In the genomic region with DNA sequence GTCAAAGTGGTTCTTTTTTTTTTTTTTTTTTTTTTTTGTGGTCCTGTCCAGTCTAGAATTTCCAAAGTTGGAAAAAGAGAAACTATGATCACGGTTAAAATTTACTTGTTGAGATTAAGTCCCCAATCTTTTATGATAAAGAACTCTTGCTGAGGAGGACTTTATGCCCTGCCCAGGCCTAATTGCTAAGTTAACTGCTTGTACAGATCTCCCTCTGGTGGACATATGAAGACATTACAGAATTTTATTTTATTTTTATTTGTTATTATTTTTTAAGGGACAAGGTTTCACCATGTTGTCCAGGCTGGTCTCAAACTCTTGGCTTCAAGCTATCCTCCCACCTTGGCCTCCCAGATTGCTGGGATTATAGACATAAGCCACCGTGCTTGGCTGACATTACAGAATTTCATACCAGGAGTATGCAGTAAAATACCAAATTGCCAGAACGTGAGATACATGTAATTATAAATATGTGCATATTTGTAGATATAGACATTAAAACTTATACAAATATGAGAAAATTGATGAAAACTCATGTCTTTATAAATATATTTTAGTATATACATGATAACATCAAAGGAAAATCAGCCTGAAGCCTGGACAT, we compare ENCODE assay signal across 8 cellular contexts.
A peak's percentile ranks its signal among the peaks of the same experiment; 100 is the strongest.
DNase-seq lines count a peak whose midpoint lies in the region; ATAC-seq and TF ChIP-seq lines count a peak whose summit lies in the region.

No MANE protein-coding gene starts in this region.

- H2AFZ ChIP-seq in fibroblast of lung (ENCODE audit: low read length) (no peak overlapping the region), osteoblast (ENCODE audit: low read length) (no peak overlapping the region)

- no peak overlapping the region for H3K4me2 ChIP-seq in fibroblast of lung (ENCODE audit: extremely low read depth, insufficient read depth, low read length)
- no peak overlapping the region for H3K4me2 ChIP-seq in osteoblast (ENCODE audit: insufficient read depth, low read length)

- ATAC-seq in GM19351 (IDR thresholded peaks at IDR 0.05; ENCODE audit: unreplicated experiment) (peak; percentile 83), GM18873 (IDR thresholded peaks at IDR 0.05; ENCODE audit: low FRiP score, unreplicated experiment) (no peak)

- H3K4me1 ChIP-seq in fibroblast of lung (ENCODE audit: control insufficient read depth, extremely low read depth, insufficient read depth, low read length): no peaks in the 10 kb centered on the region
- H3K4me1 ChIP-seq in osteoblast (ENCODE audit: insufficient read depth, low read length): no peaks in the 10 kb centered on the region

- H3K79me2 ChIP-seq in fibroblast of lung (ENCODE audit: control insufficient read depth, insufficient read depth, low read length): no peaks in the 10 kb centered on the region
- no peaks in the 10 kb centered on the region for H3K79me2 ChIP-seq in osteoblast (ENCODE audit: insufficient read depth, low read length)

- no peaks in the 10 kb centered on the region for H3K27me3 ChIP-seq in fibroblast of lung (ENCODE audit: control insufficient read depth, insufficient read depth, low read length)
- peaks cover 6% of the 10 kb centered on the region for H3K27me3 ChIP-seq in osteoblast (ENCODE audit: insufficient read depth, low read length)

- H3K9me3 ChIP-seq in fibroblast of lung (ENCODE audit: control insufficient read depth, insufficient read depth, low read depth, low read length) (no peaks in the 10 kb centered on the region), osteoblast (ENCODE audit: low read depth, low read length) (no peaks in the 10 kb centered on the region)

- TF ChIP-seq CTCF in fibroblast of lung (conservative IDR thresholded peaks at IDR 0.05 in 1 of 2, IDR thresholded peaks at IDR 0.05 in 1 of 2; ENCODE audit: low read depth in 1 of 2, low read length in 2 of 2) (peak; percentile 55 to 59), osteoblast (IDR thresholded peaks at IDR 0.05; ENCODE audit: extremely low read depth, low read depth, low read length) (peak; percentile 63)

- H3K27ac ChIP-seq in fibroblast of lung (ENCODE audit: insufficient read depth, low read length) (no peak overlapping the region), osteoblast (ENCODE audit: low read depth, low read length) (no peak overlapping the region)

- DNase-seq in COLO829 (ENCODE audit: low spot score): peak; percentile 46
- peak; percentile 49 for DNase-seq in LHCN-M2 (ENCODE audit: low read depth)
- peak; percentile 4 for DNase-seq in SHP77 treated with DMSO at 0.1 percent for 48 hours (lab: John Stamatoyannopoulos, UW)
- DNase-seq in fibroblast of lung (ENCODE audit: low read depth in 2 of 2): peak; percentile 47 to 81
- peak; percentile 66 for DNase-seq in osteoblast (ENCODE audit: insufficient read length, low spot score, missing footprints)
- no peak for DNase-seq in activated gamma-delta T cell (lab: John Stamatoyannopoulos, UW)

- no peaks in the 10 kb centered on the region for H3K36me3 ChIP-seq in fibroblast of lung (ENCODE audit: control insufficient read depth, insufficient read depth, low read length)
- H3K36me3 ChIP-seq in osteoblast (ENCODE audit: insufficient read depth, low read length): no peaks in the 10 kb centered on the region

- H3K9ac ChIP-seq in fibroblast of lung (ENCODE audit: insufficient read depth, low read length): no peak overlapping the region

- H4K20me1 ChIP-seq in fibroblast of lung (ENCODE audit: control insufficient read depth, extremely low read depth, insufficient read depth, low read length) (no peaks in the 10 kb centered on the region), osteoblast (ENCODE audit: insufficient read depth, low read length) (no peaks in the 10 kb centered on the region)

- H3K4me3 ChIP-seq in fibroblast of lung (replicated peaks in 1 of 4; ENCODE audit: control extremely low read depth in 1 of 4, insufficient read depth in 1 of 4, low read depth in 3 of 4, low read length in 4 of 4) (no peak overlapping the region), osteoblast (ENCODE audit: insufficient read depth, low read length) (no peak overlapping the region)
